ENCODE assay signal across 9 cellular contexts in genomic region chr11:63567044-63567840, GRCh38. TPM values are rescaled to one million over a fixed set of nuclear protein-coding genes. Genes with fewer than 3 reads are reported as not detected.
A peak's percentile ranks its signal among the peaks of the same experiment; 100 is the strongest.
DNase-seq lines count a peak whose midpoint lies in the region; ATAC-seq, FAIRE-seq and TF ChIP-seq lines count a peak whose summit lies in the region.
"Had no signal": no experiment of that assay in that cellular context is flagged by ENCODE, and none has a peak within 500 bp of the region (broad histone marks: within the 10 kb centered on the region; RNA-seq: fewer than 3 reads in every experiment).

No MANE protein-coding gene starts in this region.

- no peak for FAIRE-seq in astrocyte (lab: Jason Lieb, UNC)

- H3K4me1 ChIP-seq in astrocyte (ENCODE audit: insufficient read depth, low read length), result peaks cover 13% of the 10 kb centered on the region

- no peaks in the 10 kb centered on the region for H3K9me3 ChIP-seq in astrocyte (ENCODE audit: insufficient read depth, low read depth, low read length)

- H3K27ac Mint-ChIP-seq in astrocyte (ENCODE audit: unreplicated experiment), result peak overlapping the region; percentile 59

- DNase-seq in CMK (ENCODE audit: low read depth) (peak; percentile 31), SK-MEL-5 (ENCODE audit: low read depth, low spot score) (peak; percentile 11), astrocyte (ENCODE audit: low read depth) (peak; percentile 93), kidney glomerular epithelial cell (lab: John Stamatoyannopoulos, UW) (peak; percentile 100), coronary artery (ENCODE audit: low spot score) (no peak)
- DNase-seq in stimulated activated CD8-positive, alpha-beta memory T cell treated with anti-CD3 and anti-CD28 coated beads, Interleukin-7, amount 100 ng/mL, for 4 hours (ENCODE audit: low read depth in 2 of 2), result peak; percentile 43 to 54

- no peaks in the 10 kb centered on the region for H3K36me3 Mint-ChIP-seq in astrocyte (ENCODE audit: low read depth, unreplicated experiment)

- H3K27ac ChIP-seq in astrocyte (ENCODE audit: low read depth, low read length) (peak overlapping the region; percentile 47), coronary artery (peak overlapping the region in 1 of 2 donors; percentile 40)

- no peak for TF ChIP-seq CTCF in astrocyte (IDR thresholded peaks at IDR 0.05; ENCODE audit: insufficient read depth, low read depth, low read length)
- no peak for TF ChIP-seq CTCF in coronary artery (IDR thresholded peaks at IDR 0.05)

- H3K36me3 ChIP-seq in astrocyte (ENCODE audit: insufficient read depth, low read length), result no peaks in the 10 kb centered on the region

- no peaks in the 10 kb centered on the region for H3K27me3 ChIP-seq in astrocyte (ENCODE audit: insufficient read depth, low read length)

- H3K27me3 Mint-ChIP-seq in astrocyte (ENCODE audit: low read depth, unreplicated experiment), result no peaks in the 10 kb centered on the region

- peaks cover 14% of the 10 kb centered on the region for H3K4me1 Mint-ChIP-seq in astrocyte (ENCODE audit: low read depth, unreplicated experiment)

- no peaks in the 10 kb centered on the region for H3K79me2 ChIP-seq in astrocyte (ENCODE audit: insufficient read depth, low read length)

- H3K9ac ChIP-seq in astrocyte (ENCODE audit: low read length), result peak overlapping the region; percentile 3

- H3K4me3 ChIP-seq in astrocyte (ENCODE audit: insufficient read depth, low read depth, low read length) (no peak overlapping the region), coronary artery (no peak overlapping the region)

- ATAC-seq in GM19455 (IDR thresholded peaks at IDR 0.05; ENCODE audit: unreplicated experiment) (peak; percentile 73), HG03469 (IDR thresholded peaks at IDR 0.05; ENCODE audit: unreplicated experiment) (peak; percentile 64)

- no peaks in the 10 kb centered on the region for H3K9me3 Mint-ChIP-seq in astrocyte (ENCODE audit: unreplicated experiment)

- H3K4me2 ChIP-seq in astrocyte (ENCODE audit: low read length), result peak overlapping the region; percentile 61

- H4K20me1 ChIP-seq in astrocyte (ENCODE audit: insufficient read depth, low read length), result no peaks in the 10 kb centered on the region

- H3K4me3 Mint-ChIP-seq in astrocyte (ENCODE audit: unreplicated experiment), result no peak overlapping the region

- in situ Hi-C loops in SK-MEL-5 (cut with HindIII; ENCODE audit: low pct_unique_long_range_greater_than_20kb, low sequenced_read_pairs), result no loop called here

- H2AFZ ChIP-seq in astrocyte (ENCODE audit: low read depth, low read length), result no peak overlapping the region

RNA-seq across cellular contexts. Expression of gene PLAAT2, which starts 4.1 kb away (rescaled TPM):
- not detected in 2 replicates for total RNA-seq in SK-MEL-5 (2014; rRNA removed; shearing (Covaris generic))
- not detected in 2 replicates for polyA plus RNA-seq in SK-MEL-5 (2015; cell fraction: cytosol; rRNA removed)
- 0.75 TPM in 1 of 2 replicates, not detected in the other for polyA plus RNA-seq in SK-MEL-5 (2015; cell fraction: nucleus; rRNA removed)
- total RNA-seq in astrocyte, result 0.52 TPM in 1 of 2 replicates, not detected in the other
- total RNA-seq: T-helper 2 cell treated with Interferon-gamma antibody and Interleukin-4, amounts not matched to agents 100 ng/mL and 5 ng/mL, for 36 hours had no signal

RNA-seq across cellular contexts. Expression of gene PLAAT4, which starts 30.6 kb away (rescaled TPM):
- total RNA-seq in SK-MEL-5 (2014; rRNA removed; shearing (Covaris generic)), result not detected in 2 replicates
- polyA plus RNA-seq in SK-MEL-5 (2015; cell fraction: cytosol; rRNA removed), result 0.55 and 3.0 TPM in 2 replicates
- not detected in 2 replicates for polyA plus RNA-seq in SK-MEL-5 (2015; cell fraction: nucleus; rRNA removed)
- total RNA-seq in astrocyte, result 4.9 and 7.8 TPM in 2 replicates

RNA-seq across cellular contexts. Expression of gene PLAAT3, which starts 47.0 kb away (rescaled TPM):
- total RNA-seq in SK-MEL-5 (2014; rRNA removed; shearing (Covaris generic)), result 3.5 and 4.6 TPM in 2 replicates
- polyA plus RNA-seq in SK-MEL-5 (2015; cell fraction: cytosol; rRNA removed), result 8.6 and 9.8 TPM in 2 replicates
- polyA plus RNA-seq in SK-MEL-5 (2015; cell fraction: nucleus; rRNA removed), result 2.1 and 2.6 TPM in 2 replicates
- 11.5 and 15.5 TPM in 2 replicates for total RNA-seq in astrocyte
